Comparison of ENCODE assay signal across 12 cellular contexts in the genomic region with DNA sequence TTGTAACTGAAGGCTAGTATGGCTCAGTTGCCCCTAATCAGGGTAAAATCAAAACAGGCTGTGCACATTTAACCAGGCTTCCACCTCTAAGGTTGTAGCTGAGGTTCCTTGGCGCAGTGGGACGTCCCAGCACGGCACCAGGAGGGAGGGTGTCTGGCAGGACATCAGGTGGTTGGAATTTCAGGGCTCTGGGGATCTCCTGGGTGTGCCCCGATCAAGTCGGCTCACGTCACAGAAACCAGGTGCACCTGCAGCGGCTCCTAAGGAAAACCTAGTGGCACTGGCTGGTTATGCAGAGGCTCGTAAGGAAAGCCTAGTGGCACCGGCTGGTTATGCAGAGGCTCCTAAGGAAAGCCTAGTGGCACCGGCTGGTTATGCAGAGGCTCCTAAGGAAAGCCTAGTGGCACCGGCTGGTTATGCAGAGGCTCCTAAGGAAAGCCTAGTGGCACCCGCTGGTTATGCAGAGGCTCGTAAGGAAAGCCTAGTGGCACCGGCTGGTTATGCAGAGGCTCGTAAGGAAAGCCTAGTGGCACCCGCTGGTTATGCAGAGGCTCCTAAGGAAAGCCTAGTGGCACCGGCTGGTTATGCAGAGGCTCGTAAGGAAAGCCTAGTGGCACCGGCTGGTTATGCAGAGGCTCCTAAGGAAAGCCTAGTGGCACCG. TPM values are rescaled to one million over a fixed set of nuclear protein-coding genes. Genes with fewer than 3 reads are reported as not detected.
DNase-seq lines count a peak whose midpoint lies in the region; ATAC-seq, FAIRE-seq and TF ChIP-seq lines count a peak whose summit lies in the region.
"Not testable (repeated sequence)": the region's sequence is repeated elsewhere in the genome, so short reads cannot be mapped to it uniquely, and the experiment has no call there.
"Had no signal": no experiment of that assay in that cellular context is flagged by ENCODE, and none has a peak within 500 bp of the region (broad histone marks: within the 10 kb centered on the region; RNA-seq: fewer than 3 reads in every experiment).

No MANE protein-coding gene starts in this region.

- RAD21 ChIA-PET in HCT116 (lab: Charles Lee; ENCODE audit: low non-redundant PET in 1 of 2, low total read pairs in 2 of 2, uncharacterized antibody in 2 of 2, unreplicated experiment in 2 of 2) = not testable (repeated sequence)

- 46 to 94% (median 75%) methylated on average over 15 to 18 of the region's 20 CpGs for WGBS in small intestine, 3 donors
- 95 to 97% methylated on average over 16 to 18 of the region's 20 CpGs for WGBS in aorta, 2 donors

- not testable (repeated sequence) for DNase-seq in HCT116 (ENCODE audit: low read depth, low spot score); chondrocyte (ENCODE audit: low spot score); epithelial cell of proximal tubule (ENCODE audit: low read depth); neural crest cell (ENCODE audit: low read depth, low spot score)
- peak; percentile 22 for DNase-seq in RWPE2 (ENCODE audit: low spot score)
- peak; percentile 15 for DNase-seq in keratinocyte (ENCODE audit: low read depth, low spot score)
- peak; percentile 91 for DNase-seq in small intestine
- DNase-seq in aorta = peak; percentile 17 to 28

- intact Hi-C loops in HCT116 (cut with micrococcal nuclease); aorta (cut with DNase I): not testable (repeated sequence)

- not testable (repeated sequence) for H3K27ac Mint-ChIP-seq in chondrocyte (ENCODE audit: unreplicated experiment); neural crest cell (ENCODE audit: unreplicated experiment)

- not testable (repeated sequence) for FAIRE-seq in keratinocyte (lab: Jason Lieb, UNC); small intestine (lab: Jason Lieb, UNC)

- not testable (repeated sequence) for ATAC-seq in HCT116; RWPE2 (ENCODE audit: low read depth); aorta (ENCODE audit: low FRiP score)

- peaks cover 19% of the 10 kb centered on the region for H3K36me3 Mint-ChIP-seq in chondrocyte (ENCODE audit: low read depth)
- peaks cover 12% of the 10 kb centered on the region for H3K36me3 Mint-ChIP-seq in neural crest cell (ENCODE audit: low read depth)

- not testable (repeated sequence) for H3K4me3 ChIP-seq in HCT116 (replicated peaks in 1 of 2; ENCODE audit: low read depth in 1 of 2, low read length in 2 of 2); RWPE2 (ENCODE audit: severe bottlenecking); epithelial cell of proximal tubule (ENCODE audit: low read depth, low read length); keratinocyte (ENCODE audit: control insufficient read depth in 2 of 3, extremely low read depth in 1 of 3, insufficient read depth in 2 of 3, low read depth in 1 of 3, low read length in 3 of 3); small intestine (ENCODE audit: low read depth in 1 of 2, low read length in 2 of 2); aorta (ENCODE audit: low read length in 2 of 2)

- H3K36me3 ChIP-seq in HCT116 (ENCODE audit: control insufficient read depth in 1 of 2, insufficient read depth in 2 of 2, low read length in 2 of 2) (peaks cover 6 to 15% of the 10 kb centered on the region in 2 experiments; a peak in 2 of 4 replicates), RWPE2 (ENCODE audit: low read depth) (peaks cover 15% of the 10 kb centered on the region), keratinocyte (ENCODE audit: control insufficient read depth in 2 of 2, extremely low read depth in 1 of 2, insufficient read depth in 2 of 2, low read length in 2 of 2) (peaks cover 8 to 13% of the 10 kb centered on the region in 2 experiments), small intestine (ENCODE audit: control insufficient read depth in 2 of 2, insufficient read depth in 2 of 2, low read length in 2 of 2) (peaks cover 9 to 17% of the 10 kb centered on the region in 2 donors)
- H3K36me3 ChIP-seq in aorta (ENCODE audit: control insufficient read depth in 1 of 2, insufficient read depth in 2 of 2, low read length in 1 of 2) = not testable (repeated sequence)

- not testable (repeated sequence) for H3K9me3 Mint-ChIP-seq in chondrocyte (ENCODE audit: low read depth); neural crest cell

- H3K4me3 Mint-ChIP-seq in chondrocyte (ENCODE audit: unreplicated experiment); neural crest cell: not testable (repeated sequence)

- TF ChIP-seq CTCF in HCT116 (IDR thresholded peaks at IDR 0.05 in 2 of 3, conservative IDR thresholded peaks at IDR 0.05 in 1 of 3; ENCODE audit: borderline replicate concordance in 1 of 3, insufficient read depth in 1 of 3, low read depth in 2 of 3, low read length in 2 of 3) = peak in 2 of 3 experiments; percentile 42 to 54; a peak in 4 of 6 replicates
- not testable (repeated sequence) for TF ChIP-seq CTCF in RWPE2 (IDR thresholded peaks at IDR 0.05; ENCODE audit: poor library complexity, severe bottlenecking)
- peak; percentile 8 for TF ChIP-seq CTCF in chondrocyte (IDR thresholded peaks at IDR 0.05)
- TF ChIP-seq CTCF in epithelial cell of proximal tubule (conservative IDR thresholded peaks at IDR 0.05; ENCODE audit: low read depth, low read length) = peak; percentile 29
- TF ChIP-seq CTCF in keratinocyte (optimal IDR thresholded peaks at IDR 0.05 in 1 of 3, IDR thresholded peaks at IDR 0.05 in 1 of 3, conservative IDR thresholded peaks at IDR 0.05 in 1 of 3; ENCODE audit: extremely low read depth in 1 of 3, insufficient read depth in 2 of 3, low read length in 3 of 3) = peak in 2 of 3 experiments; percentile 66 to 71
- TF ChIP-seq CTCF in neural crest cell (conservative IDR thresholded peaks at IDR 0.05) = peak; percentile 16

- H3K9me1 ChIP-seq in keratinocyte (ENCODE audit: control insufficient read depth, extremely low read depth, insufficient read depth, low read length) = not testable (repeated sequence)

- BruUV-seq in HCT116 (replicated peaks; lab: Mats Ljungman, UMichigan) = not testable (repeated sequence)

- dilution Hi-C loops in keratinocyte (cut with MboI; ENCODE audit: extremely low pct_ligation_motif_present, low sequenced_read_pairs) = not testable (repeated sequence)

- not testable (repeated sequence) for H3K79me2 ChIP-seq in HCT116 (ENCODE audit: insufficient read depth, low read length); keratinocyte (ENCODE audit: control insufficient read depth, insufficient read depth, low read length)

- not testable (repeated sequence) for H3K4me1 ChIP-seq in HCT116 (ENCODE audit: control insufficient read depth in 1 of 2, insufficient read depth in 2 of 2, low read length in 2 of 2); RWPE2 (ENCODE audit: insufficient read depth, poor library complexity, severe bottlenecking); keratinocyte (ENCODE audit: control insufficient read depth, extremely low read depth, insufficient read depth, low read length); small intestine (ENCODE audit: control insufficient read depth in 2 of 2, insufficient read depth in 1 of 2, low read depth in 1 of 2, low read length in 1 of 2); aorta (ENCODE audit: control insufficient read depth in 1 of 2, insufficient read depth in 2 of 2, low read length in 2 of 2)

- H3K9me3 ChIP-seq in HCT116 (ENCODE audit: control insufficient read depth in 1 of 2, insufficient read depth in 1 of 2, low read depth in 1 of 2, low read length in 2 of 2); RWPE2 (ENCODE audit: severe bottlenecking); keratinocyte (ENCODE audit: control insufficient read depth, low read depth, low read length); small intestine (ENCODE audit: control insufficient read depth, low read depth); aorta (ENCODE audit: control insufficient read depth, low read length): not testable (repeated sequence)

- not testable (repeated sequence) for TF ChIP-seq RAD21 in HCT116 (IDR thresholded peaks at IDR 0.05; ENCODE audit: low read depth)

- H3K27me3 ChIP-seq in HCT116 (ENCODE audit: insufficient read depth, low read length); RWPE2 (ENCODE audit: insufficient read depth, poor library complexity, severe bottlenecking); keratinocyte (ENCODE audit: control insufficient read depth, extremely low read depth, insufficient read depth, low read length); small intestine (ENCODE audit: control insufficient read depth in 2 of 2, insufficient read depth in 2 of 2, low read length in 2 of 2); aorta (ENCODE audit: control insufficient read depth in 1 of 2, insufficient read depth in 2 of 2, low read length in 1 of 2): not testable (repeated sequence)

- not testable (repeated sequence) for H3K27me3 Mint-ChIP-seq in chondrocyte (ENCODE audit: low read depth); neural crest cell (ENCODE audit: low read depth)

- not testable (repeated sequence) for H2AFZ ChIP-seq in HCT116 (ENCODE audit: low read depth, low read length, poor library complexity, severe bottlenecking); keratinocyte (ENCODE audit: control insufficient read depth, low read length)

- not testable (repeated sequence) for H3K4me2 ChIP-seq in HCT116 (ENCODE audit: low read length); keratinocyte (ENCODE audit: control insufficient read depth, extremely low read depth, insufficient read depth, low read depth, low read length)

- CTCF ChIA-PET in HCT116 (lab: Charles Lee) = not testable (repeated sequence)

- POLR2A ChIA-PET in HCT116 (lab: Charles Lee) = not testable (repeated sequence)

- H3K9ac ChIP-seq in HCT116 (ENCODE audit: low read length); keratinocyte (ENCODE audit: control insufficient read depth, extremely low read depth, insufficient read depth, low read length): not testable (repeated sequence)

- not testable (repeated sequence) for H3K27ac ChIP-seq in HCT116 (ENCODE audit: low read depth, low read length); RWPE2 (ENCODE audit: poor library complexity, severe bottlenecking); keratinocyte (ENCODE audit: control insufficient read depth, insufficient read depth, low read length); aorta (ENCODE audit: low read depth in 1 of 2, low read length in 2 of 2)
- H3K27ac ChIP-seq in small intestine (ENCODE audit: low read depth in 1 of 2, low read length in 1 of 2) = peak overlapping the region in 1 of 2 donors; percentile 70

- H3K9me2 ChIP-seq in HCT116 (ENCODE audit: insufficient read depth) = not testable (repeated sequence)

- not testable (repeated sequence) for H3K4me1 Mint-ChIP-seq in chondrocyte (ENCODE audit: low read depth); neural crest cell

- not testable (repeated sequence) for H4K20me1 ChIP-seq in HCT116 (ENCODE audit: insufficient read depth); keratinocyte (ENCODE audit: control insufficient read depth, extremely low read depth, insufficient read depth, low read length)

- TF ChIP-seq POLR2A in HCT116 (IDR thresholded peaks at IDR 0.05; ENCODE audit: borderline replicate concordance, extremely low read depth, insufficient read depth, insufficient read length) = not testable (repeated sequence)

RNA-seq across cellular contexts. Expression of gene KCNG2, which starts 45.7 kb away (rescaled TPM):
- not detected for total RNA-seq in HCT116 (2021; ENCODE audit: unreplicated experiment)
- 0.17 and 0.24 TPM in 2 replicates for polyA plus RNA-seq in HCT116 (2012)
- not detected in 3 replicates for total RNA-seq in chondrocyte
- total RNA-seq in epithelial cell of proximal tubule = not detected in 2 replicates
- polyA plus RNA-seq in keratinocyte = not detected in 3 replicates
- polyA plus RNA-seq in keratinocyte (2011; ENCODE audit: low read depth) = not detected
- polyA plus RNA-seq in keratinocyte (2011; cell fraction: cytosol; rRNA removed) = not detected in 2 replicates
- not detected in 2 replicates for polyA plus RNA-seq in keratinocyte (2011; cell fraction: nucleus; rRNA removed)
- 0.34 TPM in 1 of 2 replicates, not detected in the other for polyA plus RNA-seq in keratinocyte (2012; ENCODE audit: low replicate concordance)
- polyA minus RNA-seq in keratinocyte = not detected in 3 replicates
- not detected for polyA minus RNA-seq in keratinocyte (2011; cell fraction: cytosol; rRNA and poly(A)+ RNA removed)
- polyA minus RNA-seq in keratinocyte (2011; cell fraction: nucleus; rRNA and poly(A)+ RNA removed) = not detected in 2 replicates
- not detected in 2 replicates for total RNA-seq in neural crest cell
- polyA plus RNA-seq in small intestine = under 1 TPM in 1 of 3 donors, not detected in 2; 0.10 TPM
- total RNA-seq in aorta = 1 to 10 TPM in 1 of 2 donors, under 1 TPM in 1; 0.23 to 1.1 TPM
- not detected for polyA plus RNA-seq in aorta
- total RNA-seq: A673; CD4-positive, alpha-beta T cell; MCF 10A; Right ventricle myocardium superior had no signal
